Comparison of ENCODE assay signal across 11 cellular contexts in genomic region chr10:132236161-132236560, GRCh38. TPM values are rescaled to one million over a fixed set of nuclear protein-coding genes. Genes with fewer than 3 reads are reported as not detected.
"Had no signal": no experiment of that assay in that cellular context is flagged by ENCODE, and none has a peak within 500 bp of the region (broad histone marks: within the 10 kb centered on the region; RNA-seq: fewer than 3 reads in every experiment).

No MANE protein-coding gene starts in this region.

- H3K9me3 ChIP-seq: HAP-1 had no signal

- H2AFZ ChIP-seq: GM23248 had no signal

- H3K27ac ChIP-seq: GM23248, HL-60, KMS-11 had no signal

- H3K4me3 ChIP-seq: GM23248, HAP-1 had no signal

- H3K4me2 ChIP-seq: KMS-11 had no signal

- H3K36me3 ChIP-seq: HAP-1 had no signal

- H3K36me3 Mint-ChIP-seq: IgD-negative memory B cell had no signal

- H3K27ac Mint-ChIP-seq: IgD-negative memory B cell had no signal

- H3K9me3 Mint-ChIP-seq: IgD-negative memory B cell had no signal

- H3K9ac ChIP-seq: GM23248, KMS-11 had no signal

- H3K4me1 ChIP-seq: HAP-1 had no signal

- ATAC-seq: HCT116, HepG2 had no signal

- H3K4me3 Mint-ChIP-seq: IgD-negative memory B cell had no signal

- DNase-seq: GM23248, GOT3, H7, KBM-7 had no signal

RNA-seq across cellular contexts. Expression of gene DPYSL4, which starts 49.4 kb away (rescaled TPM):
- total RNA-seq: HT1080 had no signal
- polyA plus RNA-seq: IgD-negative memory B cell had no signal
